Comparison of ENCODE assay signal across 9 cellular contexts in the genomic region with DNA sequence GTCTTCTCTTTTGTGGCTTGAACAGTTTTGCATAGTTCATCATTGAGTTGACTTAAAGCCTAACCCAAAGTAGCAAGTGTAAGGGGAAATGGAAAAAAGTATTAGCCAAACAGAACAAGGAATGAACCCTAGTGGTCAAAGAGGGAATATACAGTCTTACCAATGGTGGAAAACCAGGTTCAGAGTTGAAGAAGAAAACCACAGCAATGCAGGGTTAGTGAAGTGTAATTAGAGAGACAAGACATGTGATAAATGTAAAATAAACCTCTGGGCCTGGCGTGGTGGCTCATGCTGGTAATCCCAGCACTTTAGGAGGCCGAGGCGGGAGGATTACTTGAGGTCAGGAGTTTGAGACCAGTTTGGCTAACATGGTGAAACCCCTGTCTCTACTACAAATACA. TPM values are rescaled to one million over a fixed set of nuclear protein-coding genes. Genes with fewer than 3 reads are reported as not detected.
DNase-seq lines count a peak whose midpoint lies in the region; ATAC-seq and TF ChIP-seq lines count a peak whose summit lies in the region.
"Had no signal": no experiment of that assay in that cellular context is flagged by ENCODE, and none has a peak within 500 bp of the region (broad histone marks: within the 10 kb centered on the region; RNA-seq: fewer than 3 reads in every experiment).

No MANE protein-coding gene starts in this region.

- H3K27ac Mint-ChIP-seq in natural killer cell, result no peak overlapping the region
- no peak overlapping the region for H3K27ac Mint-ChIP-seq in natural killer cell treated with Interleukin-12 subunit alpha and Interleukin-12 subunit beta and Interleukin-15 and Interleukin-18, amount 100 ng/mL, for 72 hours
- H3K27ac Mint-ChIP-seq in memory B cell, result no peak overlapping the region

- TF ChIP-seq CTCF in natural killer cell (IDR thresholded peaks at IDR 0.05) (peak; percentile 59), WI38 (IDR thresholded peaks at IDR 0.05; ENCODE audit: low read depth, low read length) (peak; percentile 43; the same call in 1 of the 2 replicates)

- H3K4me1 Mint-ChIP-seq in natural killer cell (no peaks in the 10 kb centered on the region), memory B cell (no peaks in the 10 kb centered on the region)
- no peaks in the 10 kb centered on the region for H3K4me1 Mint-ChIP-seq in natural killer cell treated with Interleukin-12 subunit alpha and Interleukin-12 subunit beta and Interleukin-15 and Interleukin-18, amount 100 ng/mL, for 72 hours (ENCODE audit: low read depth in 2 of 2)
- no peaks in the 10 kb centered on the region for H3K4me1 Mint-ChIP-seq in activated T-cell treated with anti-CD3 and anti-CD28 coated beads, Interleukin-2, amount 50 U/mL, for 4 hours (ENCODE audit: low read depth)
- H3K4me1 Mint-ChIP-seq: central memory CD8-positive, alpha-beta T cell had no signal

- no peak overlapping the region for H3K4me3 Mint-ChIP-seq in natural killer cell
- H3K4me3 Mint-ChIP-seq in natural killer cell treated with Interleukin-12 subunit alpha and Interleukin-12 subunit beta and Interleukin-15 and Interleukin-18, amount 100 ng/mL, for 72 hours, result no peak overlapping the region
- no peak overlapping the region for H3K4me3 Mint-ChIP-seq in memory B cell
- H3K4me3 Mint-ChIP-seq in activated T-cell treated with anti-CD3 and anti-CD28 coated beads, Interleukin-2, amount 50 U/mL, for 4 hours, result no peak overlapping the region
- H3K4me3 Mint-ChIP-seq: central memory CD8-positive, alpha-beta T cell had no signal

- H3K27me3 Mint-ChIP-seq in natural killer cell (ENCODE audit: low read depth in 2 of 2) (no peaks in the 10 kb centered on the region), memory B cell (no peaks in the 10 kb centered on the region)
- H3K27me3 Mint-ChIP-seq in natural killer cell treated with Interleukin-12 subunit alpha and Interleukin-12 subunit beta and Interleukin-15 and Interleukin-18, amount 100 ng/mL, for 72 hours, result no peaks in the 10 kb centered on the region
- no peaks in the 10 kb centered on the region for H3K27me3 Mint-ChIP-seq in activated T-cell treated with anti-CD3 and anti-CD28 coated beads, Interleukin-2, amount 50 U/mL, for 4 hours (ENCODE audit: low read depth)
- H3K27me3 Mint-ChIP-seq: central memory CD8-positive, alpha-beta T cell had no signal

- no peaks in the 10 kb centered on the region for H3K36me3 Mint-ChIP-seq in natural killer cell
- no peaks in the 10 kb centered on the region for H3K36me3 Mint-ChIP-seq in natural killer cell treated with Interleukin-12 subunit alpha and Interleukin-12 subunit beta and Interleukin-15 and Interleukin-18, amount 100 ng/mL, for 72 hours
- H3K36me3 Mint-ChIP-seq in memory B cell, result peaks cover 12% of the 10 kb centered on the region
- no peaks in the 10 kb centered on the region for H3K36me3 Mint-ChIP-seq in activated T-cell treated with anti-CD3 and anti-CD28 coated beads, Interleukin-2, amount 50 U/mL, for 4 hours (ENCODE audit: insufficient read depth)

- intact Hi-C loops in natural killer cell (cut with micrococcal nuclease) (no loop called here), posterior vena cava (cut with DNase I) (no loop called here)

- H3K9me3 Mint-ChIP-seq in natural killer cell (no peaks in the 10 kb centered on the region), memory B cell (no peaks in the 10 kb centered on the region)
- no peaks in the 10 kb centered on the region for H3K9me3 Mint-ChIP-seq in natural killer cell treated with Interleukin-12 subunit alpha and Interleukin-12 subunit beta and Interleukin-15 and Interleukin-18, amount 100 ng/mL, for 72 hours
- no peaks in the 10 kb centered on the region for H3K9me3 Mint-ChIP-seq in activated T-cell treated with anti-CD3 and anti-CD28 coated beads, Interleukin-2, amount 50 U/mL, for 4 hours
- H3K9me3 Mint-ChIP-seq: central memory CD8-positive, alpha-beta T cell had no signal

- DNase-seq in natural killer cell (no peak), memory B cell (ENCODE audit: low spot score in 2 of 2) (no peak), posterior vena cava (ENCODE audit: low spot score) (no peak)
- DNase-seq in natural killer cell treated with Interleukin-12 subunit alpha and Interleukin-12 subunit beta and Interleukin-15 and Interleukin-18, amount 100 ng/mL, for 72 hours (ENCODE audit: low spot score), result no peak
- no peak for DNase-seq in activated T-cell treated with anti-CD3 and anti-CD28 coated beads, Interleukin-2, amount 50 U/mL, for 4 hours

- H3K4me3 ChIP-seq in WI38 (ENCODE audit: low read depth, low read length), result no peak overlapping the region

- ATAC-seq in natural killer cell (peak in 1 of 3 donors; percentile 53), HG03565 (IDR thresholded peaks at IDR 0.05; ENCODE audit: unreplicated experiment) (peak; percentile 70), memory B cell (ENCODE audit: low read depth) (peak; percentile 19), GM21723 (IDR thresholded peaks at IDR 0.05; ENCODE audit: unreplicated experiment) (no peak)
- no peak for ATAC-seq in natural killer cell treated with Interleukin-12 subunit alpha and Interleukin-12 subunit beta and Interleukin-15 and Interleukin-18, amount 100 ng/mL, for 72 hours
- ATAC-seq in activated T-cell treated with anti-CD3 and anti-CD28 coated beads, Interleukin-2, amount 50 U/mL, for 4 hours, result no peak

RNA-seq across cellular contexts. Expression of gene TTN, which starts 2.4 kb away (rescaled TPM):
- total RNA-seq in natural killer cell (1 to 10 TPM; 2.5 to 4.2 (median 3.7) TPM), posterior vena cava (1 to 10 TPM; 6.4 to 6.7 TPM)
- 1 to 10 TPM in 1 of 2 donors, under 1 TPM in 1; 0.07 to 2.1 TPM for total RNA-seq in natural killer cell treated with Interleukin-12 subunit alpha and Interleukin-12 subunit beta and Interleukin-15 and Interleukin-18, amount 100 ng/mL, for 72 hours
- total RNA-seq in activated T-cell treated with anti-CD3 and anti-CD28 coated beads, Interleukin-2, amount 50 U/mL, for 4 hours, result under 1 TPM; 0.45 to 0.87 (median 0.78) TPM

Comparison
In these comparisons a context has a peak if more than half of its experiments do, and no peak if none do; other contexts are left out.
1. ATAC-seq: peak in HG03565 (single experiment) and memory B cell (single experiment); none in natural killer cell treated with Interleukin-12 subunit alpha and Interleukin-12 subunit beta and Interleukin-15 and Interleukin-18, amount 100 ng/mL, for 72 hours (0 of 2), GM21723 (single experiment) and activated T-cell treated with anti-CD3 and anti-CD28 coated beads, Interleukin-2, amount 50 U/mL, for 4 hours (0 of 2).